8 cellular contexts compared by ENCODE assay signal in the genomic region with DNA sequence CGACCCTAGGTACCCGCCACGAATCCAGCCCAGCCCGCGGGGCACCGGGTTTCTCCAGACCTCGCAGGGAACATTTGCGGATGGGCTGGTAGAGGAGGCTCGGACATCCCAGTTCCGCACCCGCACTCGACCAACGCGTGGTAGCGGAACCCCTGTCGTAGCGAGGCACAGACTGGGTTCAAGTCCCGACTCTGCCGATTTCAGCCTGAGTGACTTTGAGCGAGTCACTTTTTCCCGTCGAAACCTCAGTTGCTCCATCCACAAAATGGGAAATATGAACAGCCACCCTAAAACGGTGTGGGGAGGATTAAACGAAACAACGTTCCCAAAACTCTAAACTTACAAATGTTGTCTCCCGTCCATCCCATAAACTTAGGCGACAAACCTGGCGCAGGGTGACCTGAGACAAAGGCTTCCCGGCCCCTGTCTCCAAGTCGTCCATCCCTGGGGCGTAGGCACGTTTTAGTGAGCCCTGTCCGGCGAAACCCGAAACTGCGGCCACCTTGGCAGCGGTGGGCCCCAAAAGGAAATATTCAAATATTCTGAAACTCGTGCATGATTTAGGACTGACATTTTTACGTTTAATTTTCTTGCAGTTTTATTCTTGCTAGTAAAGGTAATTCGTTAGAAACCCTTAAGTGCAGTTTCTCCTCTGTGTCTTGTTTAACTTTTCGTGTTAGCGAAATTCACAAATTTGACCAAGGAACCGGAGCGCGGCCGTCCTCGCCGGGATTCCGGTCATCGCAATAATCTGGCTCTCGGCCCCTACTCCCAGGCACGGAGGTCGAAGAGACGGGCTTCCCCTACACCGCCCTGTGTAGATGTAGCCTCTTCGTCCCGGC. TPM values are rescaled to one million over a fixed set of nuclear protein-coding genes. Genes with fewer than 3 reads are reported as not detected.
DNase-seq lines count a peak whose midpoint lies in the region; TF ChIP-seq lines count a peak whose summit lies in the region.

No MANE protein-coding gene starts in this region.

- intact Hi-C loops in CD14-positive monocyte (cut with micrococcal nuclease), result loop anchor here (5.0 to 10.0 kb wide), 2 partner anchors 99 to 162 kb away; no protein-coding TSS in a partner anchor
- intact Hi-C loops in activated T-helper 1 cell treated with anti-CD3 and anti-CD28 coated beads, Interleukin-12 subunit alpha, Interleukin-12 subunit beta, Interleukin-2, Interleukin-4 antibody, amounts not matched to agents 30 ng/mL and 10 ng/mL and 1 ng/mL, durations not matched to agents 14 hours and 24 hours and 36 hours (cut with micrococcal nuclease), result loop anchor here (5.0 to 10.0 kb wide), 4 partner anchors 149 to 1862 kb away; a partner anchor contains a TSS
- intact Hi-C loops in left ventricle myocardium inferior (cut with micrococcal nuclease), result no loop called here

- peaks cover 0 to 5% (median 0%) of the 10 kb centered on the region in 7 donors for H3K9me3 Mint-ChIP-seq in CD14-positive monocyte
- peaks cover 4% of the 10 kb centered on the region for H3K9me3 Mint-ChIP-seq in activated T-helper 1 cell treated with anti-CD3 and anti-CD28 coated beads, Interleukin-12 subunit alpha, Interleukin-12 subunit beta, Interleukin-2, Interleukin-4 antibody, amounts not matched to agents 30 ng/mL and 10 ng/mL and 1 ng/mL, durations not matched to agents 14 hours and 24 hours and 36 hours

- H3K4me1 Mint-ChIP-seq in CD14-positive monocyte, result peaks cover 64% of the 10 kb centered on the region
- H3K4me1 Mint-ChIP-seq in activated T-helper 1 cell treated with anti-CD3 and anti-CD28 coated beads, Interleukin-12 subunit alpha, Interleukin-12 subunit beta, Interleukin-2, Interleukin-4 antibody, amounts not matched to agents 30 ng/mL and 10 ng/mL and 1 ng/mL, durations not matched to agents 14 hours and 24 hours and 36 hours (ENCODE audit: low read depth), result peaks cover 65% of the 10 kb centered on the region

- H3K4me3 ChIP-seq in left ventricle myocardium inferior (peak overlapping the region; percentile 96), skeletal muscle tissue (ENCODE audit: low read length in 3 of 3) (peak overlapping the region; percentile 88 to 96 (median 92))

- H3K36me3 ChIP-seq in left ventricle myocardium inferior, result peaks cover 7% of the 10 kb centered on the region
- H3K36me3 ChIP-seq in skeletal muscle tissue (ENCODE audit: control insufficient read depth in 3 of 3, insufficient read depth in 3 of 3, low read length in 3 of 3), result peaks cover 3 to 10% (median 6%) of the 10 kb centered on the region in 3 donors

- H3K4me1 ChIP-seq in left ventricle myocardium inferior, result peaks cover 61% of the 10 kb centered on the region
- peaks cover 35 to 60% (median 36%) of the 10 kb centered on the region in 3 donors for H3K4me1 ChIP-seq in skeletal muscle tissue (ENCODE audit: control insufficient read depth in 3 of 3, insufficient read depth in 3 of 3, low read length in 3 of 3)

- no peak for TF ChIP-seq CTCF in CD14-positive monocyte (IDR thresholded peaks at IDR 0.05)
- TF ChIP-seq CTCF in left ventricle myocardium inferior (IDR thresholded peaks at IDR 0.05; ENCODE audit: borderline replicate concordance), result no peak

- H3K4me3 Mint-ChIP-seq in CD14-positive monocyte, result peak overlapping the region; percentile 94 to 98
- peak overlapping the region; percentile 97 for H3K4me3 Mint-ChIP-seq in activated T-helper 1 cell treated with anti-CD3 and anti-CD28 coated beads, Interleukin-12 subunit alpha, Interleukin-12 subunit beta, Interleukin-2, Interleukin-4 antibody, amounts not matched to agents 30 ng/mL and 10 ng/mL and 1 ng/mL, durations not matched to agents 14 hours and 24 hours and 36 hours

- peak overlapping the region; percentile 93 to 100 (median 96) for H3K27ac Mint-ChIP-seq in CD14-positive monocyte
- H3K27ac Mint-ChIP-seq in activated T-helper 1 cell treated with anti-CD3 and anti-CD28 coated beads, Interleukin-12 subunit alpha, Interleukin-12 subunit beta, Interleukin-2, Interleukin-4 antibody, amounts not matched to agents 30 ng/mL and 10 ng/mL and 1 ng/mL, durations not matched to agents 14 hours and 24 hours and 36 hours, result peak overlapping the region; percentile 98

- peaks cover 8 to 13% of the 10 kb centered on the region in 2 donors for H3K36me3 Mint-ChIP-seq in CD14-positive monocyte
- H3K36me3 Mint-ChIP-seq in activated T-helper 1 cell treated with anti-CD3 and anti-CD28 coated beads, Interleukin-12 subunit alpha, Interleukin-12 subunit beta, Interleukin-2, Interleukin-4 antibody, amounts not matched to agents 30 ng/mL and 10 ng/mL and 1 ng/mL, durations not matched to agents 14 hours and 24 hours and 36 hours (ENCODE audit: low read depth), result peaks cover 23% of the 10 kb centered on the region

- peak overlapping the region; percentile 97 to 98 (median 97) for H3K9ac ChIP-seq in skeletal muscle tissue (ENCODE audit: low read depth in 1 of 3, low read length in 3 of 3)

- no peak for DNase-seq in CD14-positive monocyte (ENCODE audit: low spot score)
- DNase-seq in HK-2 (ENCODE audit: unreplicated experiment), result peak; percentile 22
- no peak for DNase-seq in activated T-helper 1 cell treated with anti-CD3 and anti-CD28 coated beads, Interleukin-12 subunit alpha, Interleukin-12 subunit beta, Interleukin-2, Interleukin-4 antibody, amounts not matched to agents 30 ng/mL and 10 ng/mL and 1 ng/mL, durations not matched to agents 14 hours and 24 hours and 36 hours (ENCODE audit: low spot score)
- DNase-seq in left ventricle myocardium inferior, result no peak
- no peak for DNase-seq in activated CD4-positive, CD25-positive, alpha-beta regulatory T cell (lab: John Stamatoyannopoulos, UW)
- DNase-seq in NCI-H524 (lab: John Stamatoyannopoulos, UW), result no peak
- no peak for DNase-seq in T-helper 9 cell

- H3K27me3 Mint-ChIP-seq in CD14-positive monocyte (ENCODE audit: low read depth in 3 of 3), result peaks cover 15 to 25% (median 18%) of the 10 kb centered on the region in 3 donors
- no peaks in the 10 kb centered on the region for H3K27me3 Mint-ChIP-seq in activated T-helper 1 cell treated with anti-CD3 and anti-CD28 coated beads, Interleukin-12 subunit alpha, Interleukin-12 subunit beta, Interleukin-2, Interleukin-4 antibody, amounts not matched to agents 30 ng/mL and 10 ng/mL and 1 ng/mL, durations not matched to agents 14 hours and 24 hours and 36 hours (ENCODE audit: insufficient read depth)

- no peaks in the 10 kb centered on the region for H3K27me3 ChIP-seq in left ventricle myocardium inferior (ENCODE audit: low read depth)
- H3K27me3 ChIP-seq in skeletal muscle tissue (ENCODE audit: control insufficient read depth in 3 of 3, insufficient read depth in 3 of 3, low read length in 3 of 3), result no peaks in the 10 kb centered on the region

- H3K27ac ChIP-seq in left ventricle myocardium inferior (replicated peaks) (peak overlapping the region; percentile 99), skeletal muscle tissue (ENCODE audit: low read depth, low read length) (peak overlapping the region; percentile 98)

- H3K9me3 ChIP-seq in left ventricle myocardium inferior (replicated peaks) (no peaks in the 10 kb centered on the region), skeletal muscle tissue (ENCODE audit: control insufficient read depth in 3 of 3, low read length in 3 of 3) (no peaks in the 10 kb centered on the region)

RNA-seq across cellular contexts. Expression of a gene that starts 2.0 kb away (rescaled TPM):
- polyA plus RNA-seq in CD14-positive monocyte, result under 1 TPM; 0.72 to 0.82 TPM
- total RNA-seq in activated T-helper 1 cell treated with anti-CD3 and anti-CD28 coated beads, Interleukin-12 subunit alpha, Interleukin-12 subunit beta, Interleukin-2, Interleukin-4 antibody, amounts not matched to agents 30 ng/mL and 10 ng/mL and 1 ng/mL, durations not matched to agents 14 hours and 24 hours and 36 hours, result 250 and 252 TPM in 2 replicates
- total RNA-seq in left ventricle myocardium inferior (74.1 TPM), skeletal muscle tissue (16.2 TPM)

RNA-seq across cellular contexts. Expression of a gene that starts 27.0 kb away (rescaled TPM):
- polyA plus RNA-seq in CD14-positive monocyte, result 10 to 100 TPM; 53.4 to 61.2 TPM
- total RNA-seq in activated T-helper 1 cell treated with anti-CD3 and anti-CD28 coated beads, Interleukin-12 subunit alpha, Interleukin-12 subunit beta, Interleukin-2, Interleukin-4 antibody, amounts not matched to agents 30 ng/mL and 10 ng/mL and 1 ng/mL, durations not matched to agents 14 hours and 24 hours and 36 hours, result 39.2 and 41.4 TPM in 2 replicates
- 75.9 TPM for total RNA-seq in left ventricle myocardium inferior
- total RNA-seq in skeletal muscle tissue, result 3.1 TPM

RNA-seq across cellular contexts. Expression of a gene that starts 28.4 kb away (rescaled TPM):
- not detected for polyA plus RNA-seq in CD14-positive monocyte
- total RNA-seq in activated T-helper 1 cell treated with anti-CD3 and anti-CD28 coated beads, Interleukin-12 subunit alpha, Interleukin-12 subunit beta, Interleukin-2, Interleukin-4 antibody, amounts not matched to agents 30 ng/mL and 10 ng/mL and 1 ng/mL, durations not matched to agents 14 hours and 24 hours and 36 hours, result 56.5 and 58.8 TPM in 2 replicates
- 0.33 TPM for total RNA-seq in left ventricle myocardium inferior
- total RNA-seq in skeletal muscle tissue, result 0.52 TPM

RNA-seq across cellular contexts. Expression of a gene that starts 45.0 kb away (rescaled TPM):
- polyA plus RNA-seq in CD14-positive monocyte, result not detected
- total RNA-seq in activated T-helper 1 cell treated with anti-CD3 and anti-CD28 coated beads, Interleukin-12 subunit alpha, Interleukin-12 subunit beta, Interleukin-2, Interleukin-4 antibody, amounts not matched to agents 30 ng/mL and 10 ng/mL and 1 ng/mL, durations not matched to agents 14 hours and 24 hours and 36 hours, result 3.7 and 4.6 TPM in 2 replicates
- 20.7 TPM for total RNA-seq in left ventricle myocardium inferior
- total RNA-seq in skeletal muscle tissue, result 3.1 TPM

RNA-seq across cellular contexts. Expression of a gene that starts 49.4 kb away (rescaled TPM):
- 100 to 1,000 TPM; 625 to 689 TPM for polyA plus RNA-seq in CD14-positive monocyte
- 349 and 366 TPM in 2 replicates for total RNA-seq in activated T-helper 1 cell treated with anti-CD3 and anti-CD28 coated beads, Interleukin-12 subunit alpha, Interleukin-12 subunit beta, Interleukin-2, Interleukin-4 antibody, amounts not matched to agents 30 ng/mL and 10 ng/mL and 1 ng/mL, durations not matched to agents 14 hours and 24 hours and 36 hours
- 149 TPM for total RNA-seq in left ventricle myocardium inferior
- total RNA-seq in skeletal muscle tissue, result 156 TPM

Comparison
In these comparisons a context has a peak if more than half of its experiments do, and no peak if none do; other contexts are left out.
1. RNA of a gene that starts 28.4 kb away (total RNA-seq): 56.5 to 58.8 TPM in activated T-helper 1 cell treated with anti-CD3 and anti-CD28 coated beads, Interleukin-12 subunit alpha, Interleukin-12 subunit beta, Interleukin-2, Interleukin-4 antibody, amounts not matched to agents 30 ng/mL and 10 ng/mL and 1 ng/mL, durations not matched to agents 14 hours and 24 hours and 36 hours; 0.52 TPM in skeletal muscle tissue (single experiment) and 0.33 TPM in left ventricle myocardium inferior (single experiment); every median in the first group is over 10 times any median in the second.